In the genomic region with DNA sequence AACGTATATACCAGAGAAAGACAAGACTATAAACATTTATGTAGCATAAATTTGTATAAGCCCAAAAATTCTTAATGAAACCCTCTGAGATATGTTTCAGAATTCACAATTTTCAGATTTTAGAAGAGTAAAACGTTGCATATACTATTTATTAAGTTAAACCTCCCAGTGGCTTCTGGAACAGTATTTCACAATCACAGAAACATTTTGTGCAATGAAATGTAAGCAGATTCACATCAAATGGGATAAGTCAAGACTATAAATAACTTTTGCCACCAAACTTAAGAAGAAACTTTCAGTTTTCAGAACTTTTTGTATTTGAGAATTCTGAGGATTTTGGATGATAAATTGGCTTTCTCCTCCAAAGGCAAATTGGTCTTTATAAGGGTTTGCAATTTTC, we compare ENCODE assay signal across 12 cellular contexts. TPM values are rescaled to one million over a fixed set of nuclear protein-coding genes. Genes with fewer than 3 reads are reported as not detected.
DNase-seq lines count a peak whose midpoint lies in the region; ATAC-seq and TF ChIP-seq lines count a peak whose summit lies in the region.
"Had no signal": no experiment of that assay in that cellular context is flagged by ENCODE, and none has a peak within 500 bp of the region (broad histone marks: within the 10 kb centered on the region; RNA-seq: fewer than 3 reads in every experiment).

No MANE protein-coding gene starts in this region.

- H3K9ac ChIP-seq in neuronal stem cell (ENCODE audit: low read depth, low read length, poor library complexity), result no peak overlapping the region

- H4K91ac ChIP-seq in neuronal stem cell (ENCODE audit: low read depth, low read length, poor library complexity), result no peak overlapping the region

- no peak overlapping the region for H3K4me3 ChIP-seq in right atrium auricular region
- no peak overlapping the region for H3K4me3 ChIP-seq in right cardiac atrium (ENCODE audit: low read length)
- no peak overlapping the region for H3K4me3 ChIP-seq in ascending aorta
- H3K4me3 ChIP-seq in right lobe of liver, result no peak overlapping the region
- no peak overlapping the region for H3K4me3 ChIP-seq in neuronal stem cell (ENCODE audit: low read length in 2 of 2)

- H2BK12ac ChIP-seq in neuronal stem cell (ENCODE audit: low read length), result no peak overlapping the region

- H3K14ac ChIP-seq in neuronal stem cell (ENCODE audit: low read length), result no peak overlapping the region

- H3K23ac ChIP-seq in neuronal stem cell (ENCODE audit: low read depth, low read length, poor library complexity), result no peak overlapping the region

- H3K9me3 ChIP-seq in right atrium auricular region (no peaks in the 10 kb centered on the region), right cardiac atrium (ENCODE audit: control insufficient read depth, low read length) (no peaks in the 10 kb centered on the region), ascending aorta (no peaks in the 10 kb centered on the region), right lobe of liver (no peaks in the 10 kb centered on the region), neuronal stem cell (replicated peaks in 1 of 2; ENCODE audit: control insufficient read depth in 2 of 2, insufficient read depth in 1 of 2, low read depth in 1 of 2, low read length in 2 of 2) (no peaks in the 10 kb centered on the region)

- H3K27ac ChIP-seq in right atrium auricular region (peak overlapping the region; percentile 21 to 52), right cardiac atrium (ENCODE audit: low read length) (no peak overlapping the region), ascending aorta (peak overlapping the region; percentile 46 to 50), right lobe of liver (peak overlapping the region; percentile 23 to 54 (median 49)), neuronal stem cell (replicated peaks; ENCODE audit: low read length) (no peak overlapping the region)

- H3K79me1 ChIP-seq in neuronal stem cell (ENCODE audit: low read depth, low read length), result no peaks in the 10 kb centered on the region

- 69% methylated on average over 2 of the region's 2 CpGs for WGBS in right cardiac atrium
- WGBS in right lobe of liver (ENCODE audit: insufficient coverage, low coverage, low lambda C conversion rate, missing lambda C conversion rate), result 33% methylated on average over 2 of the region's 2 CpGs
- WGBS in neuronal stem cell (ENCODE audit: extremely low coverage in 2 of 2, insufficient read length in 2 of 2, insufficient replicate concordance in 1 of 2), 2 donors, result no CpG with 5 or more reads among the region's 2 CpGs

- no peak overlapping the region for H3K4me2 ChIP-seq in neuronal stem cell (ENCODE audit: insufficient read depth, low read length, poor library complexity, severe bottlenecking)

- no peak overlapping the region for H3K18ac ChIP-seq in neuronal stem cell (ENCODE audit: low read length)

- no peak overlapping the region for H3K4ac ChIP-seq in neuronal stem cell (ENCODE audit: low read length)

- no peak for TF ChIP-seq POLR2A in right lobe of liver (IDR thresholded peaks at IDR 0.05)

- DNase-seq in right atrium auricular region (ENCODE audit: low spot score), result no peak
- no peak for DNase-seq in right cardiac atrium
- no peak for DNase-seq in ascending aorta (ENCODE audit: low spot score in 2 of 2)
- no peak for DNase-seq in right lobe of liver
- no peak for DNase-seq in superior temporal gyrus (ENCODE audit: extremely low spot score)
- no peak for DNase-seq in neuronal stem cell (ENCODE audit: low spot score)
- DNase-seq: left cardiac atrium, NCI-H1092, NCI-H526 treated with DMSO at 0.1 percent for 48 hours, posterior cingulate gyrus had no signal

- H4K8ac ChIP-seq in neuronal stem cell (ENCODE audit: low read depth, low read length), result no peak overlapping the region

- no peak overlapping the region for H2BK15ac ChIP-seq in neuronal stem cell (ENCODE audit: low read length)

- no peak overlapping the region for H2AFZ ChIP-seq in neuronal stem cell (ENCODE audit: low read length)

- TF ChIP-seq CTCF in right atrium auricular region (IDR thresholded peaks at IDR 0.05), result no peak
- TF ChIP-seq CTCF in ascending aorta (IDR thresholded peaks at IDR 0.05), result no peak
- no peak for TF ChIP-seq CTCF in right lobe of liver (IDR thresholded peaks at IDR 0.05)

- no peak for ATAC-seq in right cardiac atrium
- peak; percentile 61 to 81 (median 70) for ATAC-seq in right lobe of liver
- ATAC-seq in GM21360 (IDR thresholded peaks at IDR 0.05; ENCODE audit: unreplicated experiment), result no peak
- ATAC-seq in HG03097 (IDR thresholded peaks at IDR 0.05; ENCODE audit: low FRiP score, unreplicated experiment), result no peak

- H3K36me3 ChIP-seq in right atrium auricular region, result peaks cover 33% of the 10 kb centered on the region
- peaks cover 21 to 36% of the 10 kb centered on the region in 2 donors for H3K36me3 ChIP-seq in ascending aorta
- H3K36me3 ChIP-seq in right lobe of liver, result peaks cover 0 to 31% (median 8%) of the 10 kb centered on the region in 4 donors
- peaks cover 1 to 94% of the 10 kb centered on the region in 2 donors for H3K36me3 ChIP-seq in neuronal stem cell (replicated peaks in 1 of 2; ENCODE audit: control insufficient read depth in 2 of 2, insufficient read depth in 2 of 2, low read length in 2 of 2)

- H3K27me3 ChIP-seq in right atrium auricular region (no peaks in the 10 kb centered on the region), right cardiac atrium (ENCODE audit: control insufficient read depth, insufficient read depth) (no peaks in the 10 kb centered on the region), ascending aorta (no peaks in the 10 kb centered on the region), right lobe of liver (no peaks in the 10 kb centered on the region), neuronal stem cell (ENCODE audit: control insufficient read depth in 3 of 3, insufficient read depth in 3 of 3, low read depth in 1 of 3, low read length in 3 of 3) (no peaks in the 10 kb centered on the region)

- peaks cover 0 to 14% of the 10 kb centered on the region in 2 donors for H3K4me1 ChIP-seq in right atrium auricular region
- peaks cover 6% of the 10 kb centered on the region for H3K4me1 ChIP-seq in right cardiac atrium (ENCODE audit: control insufficient read depth, insufficient read depth, low read length)
- peaks cover 0 to 19% of the 10 kb centered on the region in 2 donors for H3K4me1 ChIP-seq in ascending aorta
- H3K4me1 ChIP-seq in right lobe of liver, result peaks cover 0 to 15% (median 6%) of the 10 kb centered on the region in 4 donors
- H3K4me1 ChIP-seq in neuronal stem cell (ENCODE audit: control insufficient read depth in 2 of 2, insufficient read depth in 1 of 2, low read depth in 1 of 2, low read length in 2 of 2), result no peaks in the 10 kb centered on the region

- H2BK120ac ChIP-seq in neuronal stem cell (ENCODE audit: low read depth, low read length), result no peak overlapping the region

- H2BK5ac ChIP-seq in neuronal stem cell (ENCODE audit: low read length), result no peak overlapping the region

- intact Hi-C loops in right cardiac atrium (cut with DNase I) (no loop called here), ascending aorta (cut with DNase I) (no loop called here), right lobe of liver (cut with DNase I) (no loop called here)

- no peak overlapping the region for H2AK5ac ChIP-seq in neuronal stem cell (ENCODE audit: low read depth, low read length)

RNA-seq across cellular contexts. Expression of a gene that starts 9.2 kb away (rescaled TPM):
- 10 to 100 TPM; 39.9 to 62.3 TPM for total RNA-seq in right atrium auricular region
- 10 to 100 TPM; 44.0 to 69.3 (median 55.0) TPM for total RNA-seq in right cardiac atrium
- 43.7 TPM for polyA plus RNA-seq in right cardiac atrium
- 109 TPM for total RNA-seq in ascending aorta
- total RNA-seq in right lobe of liver, result 10 to 100 TPM; 27.7 to 39.4 (median 30.2) TPM
- polyA plus RNA-seq in neuronal stem cell (2013, experiment 1 of 2), result 69.6 TPM
- polyA plus RNA-seq in neuronal stem cell (2013, experiment 2 of 2), result 71.1 TPM

Comparison
In these comparisons a context has a peak if more than half of its experiments do, and no peak if none do; other contexts are left out.
1. H3K27ac ChIP-seq: peak in right atrium auricular region (2 of 2), ascending aorta (2 of 2) and right lobe of liver (3 of 3); none in right cardiac atrium (single experiment) and neuronal stem cell (single experiment).
2. ATAC-seq: peak in right lobe of liver (4 of 4); none in right cardiac atrium (0 of 2), GM21360 (single experiment) and HG03097 (single experiment).